In genomic region chr4:3818390-3818789, GRCh38 we compare ENCODE assay signal across 4 cellular contexts. TPM values are rescaled to one million over a fixed set of nuclear protein-coding genes. Genes with fewer than 3 reads are reported as not detected.
"Had no signal": no experiment of that assay in that cellular context is flagged by ENCODE, and none has a peak within 500 bp of the region (broad histone marks: within the 10 kb centered on the region; RNA-seq: fewer than 3 reads in every experiment).

No MANE protein-coding gene starts in this region.

RNA-seq across cellular contexts. Expression of gene ADRA2C, which starts 52.2 kb away (rescaled TPM):
- total RNA-seq: M059J; SJSA1; T-helper 1 cell treated with Interleukin-12 subunit alpha and Interleukin-12 subunit beta and Interleukin-4 antibody, amounts not matched to agents 30 ng/mL and 1 ng/mL, for 36 hours had no signal
- polyA plus RNA-seq: IgD-negative memory B cell had no signal
